Comparison of ENCODE assay signal across 23 cellular contexts in genomic region chr4:164288578-164288977, GRCh38.
"Had no signal": no experiment of that assay in that cellular context is flagged by ENCODE, and none has a peak within 500 bp of the region (broad histone marks: within the 10 kb centered on the region; RNA-seq: fewer than 3 reads in every experiment).

No MANE protein-coding gene starts in this region.

- DNase-seq: colonic mucosa; cortex of kidney; dermis blood vessel endothelial cell; dorsolateral prefrontal cortex; effector CD4-positive, alpha-beta T cell; effector CD8-positive, alpha-beta T cell; effector memory CD4-positive, alpha-beta T cell; effector memory CD8-positive, alpha-beta T cell; endodermal cell; erythroblast; esophagus squamous epithelium; foreskin fibroblast; foreskin keratinocyte; foreskin melanocyte; gastrocnemius medialis; glutamatergic neuron; heart left ventricle; heart right ventricle had no signal

- H3K9me3 ChIP-seq: colonic mucosa, esophagus muscularis mucosa, esophagus squamous epithelium, gastrocnemius medialis, gastroesophageal sphincter, heart left ventricle had no signal

- ATAC-seq: effector memory CD8-positive, alpha-beta T cell; esophagus mucosa; foreskin keratinocyte; gastrocnemius medialis; gastroesophageal sphincter; heart left ventricle; heart right ventricle had no signal

- H3K4me3 ChIP-seq: colonic mucosa, coronary artery, dorsolateral prefrontal cortex, esophagus muscularis mucosa, esophagus squamous epithelium, gastrocnemius medialis, gastroesophageal sphincter, heart left ventricle, heart right ventricle had no signal

- H3K36me3 ChIP-seq: colonic mucosa, esophagus muscularis mucosa, esophagus squamous epithelium, gastrocnemius medialis, gastroesophageal sphincter, heart left ventricle, heart right ventricle had no signal

- H3K27me3 ChIP-seq: colonic mucosa, dorsolateral prefrontal cortex, esophagus muscularis mucosa, esophagus squamous epithelium, foreskin keratinocyte, gastrocnemius medialis, gastroesophageal sphincter, heart left ventricle, heart right ventricle had no signal

- H3K4me1 ChIP-seq: colonic mucosa, esophagus muscularis mucosa, esophagus squamous epithelium, foreskin keratinocyte, gastrocnemius medialis, gastroesophageal sphincter, heart left ventricle, heart right ventricle had no signal

- H3K27ac ChIP-seq: colonic mucosa, coronary artery, dorsolateral prefrontal cortex, epithelial cell of prostate, esophagus muscularis mucosa, esophagus squamous epithelium, foreskin keratinocyte, gastrocnemius medialis, gastroesophageal sphincter, heart left ventricle, heart right ventricle had no signal
